In the genomic region with DNA sequence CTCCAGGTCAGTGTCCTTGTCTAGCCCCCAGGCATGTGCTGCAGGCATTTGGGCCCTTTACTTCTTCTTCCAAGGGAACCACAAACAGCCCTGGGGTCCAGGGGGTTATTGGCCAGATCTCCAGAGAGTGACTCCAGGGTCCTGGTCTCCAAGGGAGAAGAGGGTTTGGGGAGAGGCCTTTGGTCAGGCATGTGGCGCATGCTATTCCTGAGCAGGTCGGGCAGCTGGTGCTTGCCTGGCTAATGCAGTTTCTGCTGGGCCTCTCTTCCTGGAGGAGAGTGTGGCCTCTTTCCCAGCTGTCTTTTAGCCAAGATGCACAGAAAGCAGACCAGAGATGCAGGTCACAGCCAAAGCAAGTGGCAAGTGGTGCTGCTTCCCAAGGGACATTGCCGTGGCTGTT, we compare ENCODE assay signal across 31 cellular contexts. TPM values are rescaled to one million over a fixed set of nuclear protein-coding genes. Genes with fewer than 3 reads are reported as not detected.
"Had no signal": no experiment of that assay in that cellular context is flagged by ENCODE, and none has a peak within 500 bp of the region (broad histone marks: within the 10 kb centered on the region; RNA-seq: fewer than 3 reads in every experiment).

No MANE protein-coding gene starts in this region.

- H3K36me3 ChIP-seq: colonic mucosa, esophagus squamous epithelium, gastrocnemius medialis, heart right ventricle, left lung, lower lobe of right lung had no signal

- H3K9me3 ChIP-seq: colonic mucosa, esophagus squamous epithelium, gastrocnemius medialis, heart right ventricle, left lung, lower lobe of right lung, mucosa of descending colon had no signal

- DNase-seq: colonic mucosa; cortex of kidney; effector CD8-positive, alpha-beta T cell; effector memory CD8-positive, alpha-beta T cell; endodermal cell; erythroblast; esophagus squamous epithelium; foreskin fibroblast; foreskin melanocyte; gastrocnemius medialis; glutamatergic neuron; head of caudate nucleus; heart right ventricle; hippocampal formation; left cardiac atrium; left lung; left ventricle myocardium superior; lower lobe of right lung; mesenchymal stem cell; mucosa of descending colon had no signal

- H3K27ac ChIP-seq: colonic mucosa, epithelial cell of prostate, esophagus squamous epithelium, gastrocnemius medialis, heart right ventricle, left lung, lower lobe of right lung had no signal

- ATAC-seq: effector memory CD8-positive, alpha-beta T cell; esophagus mucosa; gastrocnemius medialis; heart right ventricle; left cardiac atrium; left lung; left ventricle myocardium superior; lower lobe of right lung; mucosa of descending colon had no signal

- H3K4me1 ChIP-seq: colonic mucosa, lower lobe of right lung had no signal

- H3K4me3 ChIP-seq: colonic mucosa, esophagus squamous epithelium, gastrocnemius medialis, heart right ventricle, left lung, lower lobe of right lung, mucosa of descending colon had no signal

RNA-seq across cellular contexts. Expression of a gene that starts 3.8 kb away (rescaled TPM):
- total RNA-seq: chondrocyte, colonic mucosa, esophagus mucosa, esophagus squamous epithelium, gastrocnemius medialis, glomerular endothelial cell, heart right ventricle, kidney epithelial cell, left lung, left ventricle myocardium superior, lower lobe of right lung, lung microvascular endothelial cell, mesenteric fat pad, mucosa of descending colon had no signal
- polyA plus RNA-seq: keratinocyte had no signal

RNA-seq across cellular contexts. Expression of a gene that starts 46.5 kb away (rescaled TPM):
- total RNA-seq: chondrocyte, colonic mucosa, endodermal cell, left ventricle myocardium superior, lower leg skin, mesothelial cell of epicardium had no signal
- polyA plus RNA-seq: keratinocyte had no signal

RNA-seq across cellular contexts. Expression of a gene that starts 49.6 kb away (rescaled TPM):
- total RNA-seq: chondrocyte, colonic mucosa, dermis microvascular lymphatic vessel endothelial cell, esophagus mucosa, esophagus squamous epithelium, gastrocnemius medialis, glomerular endothelial cell, heart right ventricle, kidney epithelial cell, left cardiac atrium, left lung, left ventricle myocardium superior, lower leg skin, lower lobe of right lung, lung microvascular endothelial cell, mesenteric fat pad, mesothelial cell of epicardium, mucosa of descending colon had no signal
- polyA plus RNA-seq: heart right ventricle, keratinocyte had no signal
